ENCODE assay signal across 8 cellular contexts in the genomic region with DNA sequence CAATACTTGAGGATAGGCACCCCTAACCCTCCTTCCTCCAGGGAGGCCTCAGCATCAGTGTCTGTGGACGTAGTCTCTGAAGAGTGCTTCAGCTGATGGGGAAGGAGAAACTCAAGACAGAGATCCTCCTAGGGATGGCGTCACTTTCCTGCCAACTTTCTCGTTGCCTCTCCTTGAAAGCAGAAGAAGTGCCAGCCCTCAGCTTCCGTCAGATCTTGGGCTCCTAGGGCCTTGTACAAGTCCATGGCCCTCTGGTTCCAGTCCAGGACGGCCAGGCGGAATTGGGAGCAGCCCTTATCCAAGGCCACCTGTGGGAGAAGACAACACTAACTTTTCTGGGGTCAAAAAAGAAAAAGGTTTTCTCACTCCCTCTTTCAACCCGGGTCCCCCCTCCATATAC. TPM values are rescaled to one million over a fixed set of nuclear protein-coding genes. Genes with fewer than 3 reads are reported as not detected.
A peak's percentile ranks its signal among the peaks of the same experiment; 100 is the strongest.
DNase-seq lines count a peak whose midpoint lies in the region; ATAC-seq and TF ChIP-seq lines count a peak whose summit lies in the region.

No MANE protein-coding gene starts in this region.

- H3K4me2 ChIP-seq in GM23248 (ENCODE audit: unreplicated experiment), result peak overlapping the region; percentile 90
- peak overlapping the region; percentile 88 for H3K4me2 ChIP-seq in parathyroid adenoma (ENCODE audit: low read length)

- H2AFZ ChIP-seq in GM23248, result no peak overlapping the region
- H2AFZ ChIP-seq in parathyroid adenoma, result no peak overlapping the region

- H3K36me3 Mint-ChIP-seq in T-cell, result no peaks in the 10 kb centered on the region

- H3K27me3 Mint-ChIP-seq in T-cell, result no peaks in the 10 kb centered on the region

- POLR2A ChIA-PET in T-cell (lab: Charles Lee), result no interaction called here

- ATAC-seq in T-cell (replicated peaks in 1 of 4) (no peak), GM19035 (IDR thresholded peaks at IDR 0.05; ENCODE audit: unreplicated experiment) (no peak), GM18907 (IDR thresholded peaks at IDR 0.05; ENCODE audit: unreplicated experiment) (no peak), GM19463 (IDR thresholded peaks at IDR 0.05; ENCODE audit: unreplicated experiment) (no peak)

- H3K4me1 ChIP-seq in GM23248 (ENCODE audit: insufficient read depth) (no peaks in the 10 kb centered on the region), parathyroid adenoma (peaks cover 15% of the 10 kb centered on the region)

- in situ Hi-C loops in GM23248 (cut with MboI), result no loop called here

- WGBS in GM23248 (ENCODE audit: low coverage in 1 of 2, low lambda C conversion rate in 2 of 2, missing lambda C conversion rate in 2 of 2), 2 experiments, result 83 to 90% methylated on average over 7 of the region's 7 CpGs

- no peak overlapping the region for H3K4me3 ChIP-seq in GM23248
- H3K4me3 ChIP-seq in fibroblast of mammary gland (ENCODE audit: control insufficient read depth, low read depth, low read length), result peak overlapping the region; percentile 84
- no peak overlapping the region for H3K4me3 ChIP-seq in parathyroid adenoma (ENCODE audit: low read depth, low read length)

- CTCF ChIA-PET in T-cell (lab: Charles Lee), result no interaction called here

- H3K27ac ChIP-seq in GM23248 (no peak overlapping the region), parathyroid adenoma (no peak overlapping the region)

- no peaks in the 10 kb centered on the region for H3K9me3 Mint-ChIP-seq in T-cell

- H3K27ac Mint-ChIP-seq in T-cell, result peak overlapping the region in 1 of 2 donors; percentile 87

- H3K9me2 ChIP-seq in GM23248 (ENCODE audit: insufficient read depth), result no peaks in the 10 kb centered on the region

- H3K79me2 ChIP-seq in GM23248 (ENCODE audit: insufficient read depth) (peaks cover 12% of the 10 kb centered on the region), parathyroid adenoma (no peaks in the 10 kb centered on the region)

- peaks cover 14 to 18% (median 18%) of the 10 kb centered on the region in 3 donors for H3K4me1 Mint-ChIP-seq in T-cell

- no peak for TF ChIP-seq CTCF in fibroblast of mammary gland (conservative IDR thresholded peaks at IDR 0.05; ENCODE audit: control insufficient read depth, insufficient read depth, low read depth, low read length)
- TF ChIP-seq CTCF in parathyroid adenoma (IDR thresholded peaks at IDR 0.05), result no peak

- H3K9ac ChIP-seq in GM23248 (no peak overlapping the region), parathyroid adenoma (no peak overlapping the region)

- H3F3A ChIP-seq in GM23248 (ENCODE audit: insufficient read depth), result no peaks in the 10 kb centered on the region

- no peaks in the 10 kb centered on the region for H3K9me3 ChIP-seq in GM23248 (ENCODE audit: low read depth)
- no peaks in the 10 kb centered on the region for H3K9me3 ChIP-seq in parathyroid adenoma (ENCODE audit: control insufficient read depth, low read length)

- no peaks in the 10 kb centered on the region for H3K36me3 ChIP-seq in GM23248 (ENCODE audit: low read depth)
- H3K36me3 ChIP-seq in parathyroid adenoma (ENCODE audit: control insufficient read depth, insufficient read depth, low read length), result no peaks in the 10 kb centered on the region

- no peaks in the 10 kb centered on the region for H4K20me1 ChIP-seq in GM23248 (ENCODE audit: insufficient read depth)

- DNase-seq in GM23248 (no peak), T-cell (no peak), fibroblast of mammary gland (ENCODE audit: low read depth) (no peak)
- DNase-seq in activated CD4-positive, alpha-beta T cell treated with anti-CD3 and anti-CD28 coated beads, Interleukin-2, amount 50 U/mL, for 1 hour, result no peak

- peak overlapping the region; percentile 89 to 91 (median 91) for H3K4me3 Mint-ChIP-seq in T-cell

- H3K27me3 ChIP-seq in GM23248 (replicated peaks; ENCODE audit: insufficient read depth) (no peaks in the 10 kb centered on the region), parathyroid adenoma (ENCODE audit: control insufficient read depth, insufficient read depth, low read length) (no peaks in the 10 kb centered on the region)

RNA-seq across cellular contexts. Expression of gene SAT2, which starts 1.3 kb away (rescaled TPM):
- 21.5 and 31.8 TPM in 2 replicates for total RNA-seq in GM23248 (2014; rRNA removed; shearing (Covaris generic))
- 41.4 and 43.5 TPM in 2 replicates for polyA plus RNA-seq in GM23248 (2016; fragmentation: Nextera tagmentation; extraction: Ambion mirVana)
- 10 to 100 TPM; 53.2 to 68.8 (median 58.5) TPM for total RNA-seq in T-cell

RNA-seq across cellular contexts. Expression of gene SHBG, which starts 3.6 kb away (rescaled TPM):
- 6.1 TPM in 1 of 2 replicates, not detected in the other for total RNA-seq in GM23248 (2014; rRNA removed; shearing (Covaris generic))
- 0.96 and 1.0 TPM in 2 replicates for polyA plus RNA-seq in GM23248 (2016; fragmentation: Nextera tagmentation; extraction: Ambion mirVana)
- not detected for total RNA-seq in T-cell

RNA-seq across cellular contexts. Expression of gene FXR2, which starts 11.6 kb away (rescaled TPM):
- total RNA-seq in GM23248 (2014; rRNA removed; shearing (Covaris generic)), result 44.5 and 57.1 TPM in 2 replicates
- 10.9 and 13.5 TPM in 2 replicates for polyA plus RNA-seq in GM23248 (2016; fragmentation: Nextera tagmentation; extraction: Ambion mirVana)
- total RNA-seq in T-cell, result 10 to 100 TPM; 25.4 to 44.7 (median 40.5) TPM

RNA-seq across cellular contexts. Expression of gene ATP1B2, which starts 24.4 kb away (rescaled TPM):
- not detected in 2 replicates for total RNA-seq in GM23248 (2014; rRNA removed; shearing (Covaris generic))
- polyA plus RNA-seq in GM23248 (2016; fragmentation: Nextera tagmentation; extraction: Ambion mirVana), result 0.24 TPM in 1 of 2 replicates, not detected in the other
- total RNA-seq in T-cell, result under 1 TPM in 4 of 5 donors, not detected in 1; 0.07 to 0.57 (median 0.43) TPM

RNA-seq across cellular contexts. Expression of gene SOX15, which starts 36.4 kb away (rescaled TPM):
- total RNA-seq in GM23248 (2014; rRNA removed; shearing (Covaris generic)), result 3.9 TPM in 1 of 2 replicates, not detected in the other
- 0.71 and 1.1 TPM in 2 replicates for polyA plus RNA-seq in GM23248 (2016; fragmentation: Nextera tagmentation; extraction: Ambion mirVana)
- 1 to 10 TPM in 2 of 5 donors, under 1 TPM in 1, not detected in 2; 0.70 to 1.2 (median 1.1) TPM for total RNA-seq in T-cell
